9 cellular contexts compared by ENCODE assay signal in genomic region chr1:43058545-43059360, GRCh38.
DNase-seq lines count a peak whose midpoint lies in the region; ATAC-seq and TF ChIP-seq lines count a peak whose summit lies in the region.
"Had no signal": no experiment of that assay in that cellular context is flagged by ENCODE, and none has a peak within 500 bp of the region (broad histone marks: within the 10 kb centered on the region; RNA-seq: fewer than 3 reads in every experiment).

No MANE protein-coding gene starts in this region.

- H3K36me3 Mint-ChIP-seq in activated T-cell treated with anti-CD3 and anti-CD28 coated beads, Interleukin-2, amount 50 U/mL, for 24 hours (ENCODE audit: low read depth): no peaks in the 10 kb centered on the region
- H3K36me3 Mint-ChIP-seq in T-helper 1 cell treated with Interleukin-12 subunit alpha and Interleukin-12 subunit beta and Interleukin-4 antibody, amounts not matched to agents 30 μg/mL and 1 μg/mL, for 36 hours (ENCODE audit: low read depth): peaks cover 6% of the 10 kb centered on the region
- no peaks in the 10 kb centered on the region for H3K36me3 Mint-ChIP-seq in CD4-positive, alpha-beta T cell (ENCODE audit: low read depth)

- 6 to 18% methylated on average over 7 of the region's 12 CpGs for WGBS in gastroesophageal sphincter (ENCODE audit: low coverage in 1 of 2), 2 donors

- no peak for TF ChIP-seq CTCF in fibroblast of villous mesenchyme (IDR thresholded peaks at IDR 0.05; ENCODE audit: insufficient read depth, low read depth, low read length)
- no peak for TF ChIP-seq CTCF in gastroesophageal sphincter (IDR thresholded peaks at IDR 0.05)
- TF ChIP-seq CTCF in CD4-positive, alpha-beta T cell (IDR thresholded peaks at IDR 0.05): no peak

- H3K4me3 ChIP-seq in fibroblast of villous mesenchyme (ENCODE audit: low read depth, low read length): no peak overlapping the region
- no peak overlapping the region for H3K4me3 ChIP-seq in gastroesophageal sphincter

- peak overlapping the region in 1 of 4 donors; percentile 26 for H3K27ac ChIP-seq in gastroesophageal sphincter
- no peak overlapping the region for H3K27ac ChIP-seq in CD4-positive, alpha-beta T cell (ENCODE audit: low read depth, low read length)

- POLR2A ChIA-PET in CD4-positive, alpha-beta T cell (lab: Charles Lee): no interaction called here

- H3K27me3 Mint-ChIP-seq in activated T-cell treated with anti-CD3 and anti-CD28 coated beads, Interleukin-2, amount 50 U/mL, for 24 hours: peaks cover 12% of the 10 kb centered on the region
- no peaks in the 10 kb centered on the region for H3K27me3 Mint-ChIP-seq in T-helper 1 cell treated with Interleukin-12 subunit alpha and Interleukin-12 subunit beta and Interleukin-4 antibody, amounts not matched to agents 30 μg/mL and 1 μg/mL, for 36 hours (ENCODE audit: low read depth)
- no peaks in the 10 kb centered on the region for H3K27me3 Mint-ChIP-seq in CD4-positive, alpha-beta T cell

- H3K36me3 ChIP-seq in gastroesophageal sphincter: no peaks in the 10 kb centered on the region

- no peak for TF ChIP-seq EP300 in gastroesophageal sphincter (IDR thresholded peaks at IDR 0.05)

- H3K27ac Mint-ChIP-seq in activated T-cell treated with anti-CD3 and anti-CD28 coated beads, Interleukin-2, amount 50 U/mL, for 24 hours: no peak overlapping the region
- H3K27ac Mint-ChIP-seq in T-helper 1 cell treated with Interleukin-12 subunit alpha and Interleukin-12 subunit beta and Interleukin-4 antibody, amounts not matched to agents 30 μg/mL and 1 μg/mL, for 36 hours: peak overlapping the region; percentile 28
- no peak overlapping the region for H3K27ac Mint-ChIP-seq in CD4-positive, alpha-beta T cell

- intact Hi-C loops in CD4-positive, alpha-beta T cell (cut with DNase I, micrococcal nuclease): no loop called here

- no peak overlapping the region for H3K4me3 Mint-ChIP-seq in activated T-cell treated with anti-CD3 and anti-CD28 coated beads, Interleukin-2, amount 50 U/mL, for 24 hours
- H3K4me3 Mint-ChIP-seq in T-helper 1 cell treated with Interleukin-12 subunit alpha and Interleukin-12 subunit beta and Interleukin-4 antibody, amounts not matched to agents 30 μg/mL and 1 μg/mL, for 36 hours: no peak overlapping the region
- H3K4me3 Mint-ChIP-seq in CD4-positive, alpha-beta T cell: no peak overlapping the region

- no peaks in the 10 kb centered on the region for H3K9me3 Mint-ChIP-seq in activated T-cell treated with anti-CD3 and anti-CD28 coated beads, Interleukin-2, amount 50 U/mL, for 24 hours
- peaks cover 8% of the 10 kb centered on the region for H3K9me3 Mint-ChIP-seq in T-helper 1 cell treated with Interleukin-12 subunit alpha and Interleukin-12 subunit beta and Interleukin-4 antibody, amounts not matched to agents 30 μg/mL and 1 μg/mL, for 36 hours
- H3K9me3 Mint-ChIP-seq in CD4-positive, alpha-beta T cell: no peaks in the 10 kb centered on the region

- no peaks in the 10 kb centered on the region for H3K9me3 ChIP-seq in gastroesophageal sphincter
- no peaks in the 10 kb centered on the region for H3K9me3 ChIP-seq in CD4-positive, alpha-beta T cell (ENCODE audit: control insufficient read depth, low read length)

- CTCF ChIA-PET in CD4-positive, alpha-beta T cell (lab: Charles Lee): no interaction called here

- DNase-seq in activated T-cell treated with anti-CD3 and anti-CD28 coated beads, Interleukin-2, amount 50 U/mL, for 24 hours: peak; percentile 34
- DNase-seq in activated T-cell treated with anti-CD3 and anti-CD28 coated beads, Interleukin-2, amount 50 U/mL, for 1 hour: no peak
- peak; percentile 70 for DNase-seq in fibroblast of villous mesenchyme (ENCODE audit: low read depth)
- peak; percentile 16 to 24 for DNase-seq in stimulated activated CD4-positive, alpha-beta T cell treated with anti-CD3 and anti-CD28 coated beads, Interleukin-4, amount 100 ng/mL, for 48 hours (ENCODE audit: low read depth in 2 of 2)
- no peak for DNase-seq in CD4-positive, alpha-beta T cell
- DNase-seq: Calu3 had no signal

- TF ChIP-seq POLR2A in gastroesophageal sphincter (IDR thresholded peaks at IDR 0.05): no peak

- ATAC-seq in gastroesophageal sphincter (no peak), GM19397 (IDR thresholded peaks at IDR 0.05; ENCODE audit: unreplicated experiment) (no peak)
- ATAC-seq in CD4-positive, alpha-beta T cell (ENCODE audit: poor library complexity): no peak

- H3K4me1 Mint-ChIP-seq in activated T-cell treated with anti-CD3 and anti-CD28 coated beads, Interleukin-2, amount 50 U/mL, for 24 hours (ENCODE audit: low read depth): peaks cover 17% of the 10 kb centered on the region
- peaks cover 20% of the 10 kb centered on the region for H3K4me1 Mint-ChIP-seq in T-helper 1 cell treated with Interleukin-12 subunit alpha and Interleukin-12 subunit beta and Interleukin-4 antibody, amounts not matched to agents 30 μg/mL and 1 μg/mL, for 36 hours (ENCODE audit: low read depth)
- H3K4me1 Mint-ChIP-seq in CD4-positive, alpha-beta T cell (ENCODE audit: low read depth): peaks cover 8% of the 10 kb centered on the region

- H3K27me3 ChIP-seq in gastroesophageal sphincter: peaks cover 10% of the 10 kb centered on the region
- H3K27me3 ChIP-seq in CD4-positive, alpha-beta T cell (ENCODE audit: control insufficient read depth, insufficient read depth, low read length): no peaks in the 10 kb centered on the region

- H3K4me1 ChIP-seq in gastroesophageal sphincter: peaks cover 0 to 7% (median 0%) of the 10 kb centered on the region in 3 donors

Comparison
In these comparisons a context has a peak if more than half of its experiments do, and no peak if none do; other contexts are left out.
1. DNase-seq: peak in activated T-cell treated with anti-CD3 and anti-CD28 coated beads, Interleukin-2, amount 50 U/mL, for 24 hours (single experiment), fibroblast of villous mesenchyme (single experiment) and stimulated activated CD4-positive, alpha-beta T cell treated with anti-CD3 and anti-CD28 coated beads, Interleukin-4, amount 100 ng/mL, for 48 hours (2 of 2); none in activated T-cell treated with anti-CD3 and anti-CD28 coated beads, Interleukin-2, amount 50 U/mL, for 1 hour (single experiment) and CD4-positive, alpha-beta T cell (0 of 10).